In genomic region chr17:278055-279028, GRCh38 we compare ENCODE assay signal across 17 cellular contexts.
"Had no signal": no experiment of that assay in that cellular context is flagged by ENCODE, and none has a peak within 500 bp of the region (broad histone marks: within the 10 kb centered on the region; RNA-seq: fewer than 3 reads in every experiment).

No MANE protein-coding gene starts in this region.

- H3K27ac ChIP-seq: dorsolateral prefrontal cortex, hepatocyte, prostate gland, thoracic aorta had no signal

- H3K4me3 ChIP-seq: dorsolateral prefrontal cortex, gastrocnemius medialis, hepatocyte, prostate gland, thoracic aorta had no signal

- H3K4me1 ChIP-seq: gastrocnemius medialis, prostate gland had no signal

- H3K4me2 ChIP-seq: hepatocyte had no signal

- H3K36me3 ChIP-seq: gastrocnemius medialis, prostate gland, thoracic aorta had no signal

- DNase-seq: activated CD4-positive, alpha-beta T cell treated with anti-CD3 and anti-CD28 coated beads, Interleukin-2, amount 50 U/mL, for 1 hour; activated CD8-positive, alpha-beta memory T cell treated with anti-CD3 and anti-CD28 coated beads for 24 hours; activated naive CD4-positive, alpha-beta T cell treated with anti-CD3 and anti-CD28 coated beads for 36 hours; endodermal cell; gastrocnemius medialis; islet precursor cell; left ventricle myocardium superior; mesenchymal stem cell; nucleus accumbens; SW 1271 had no signal

- H3K9me3 ChIP-seq: gastrocnemius medialis, prostate gland, thoracic aorta had no signal

- H2AFZ ChIP-seq: hepatocyte had no signal

- H3K27me3 ChIP-seq: dorsolateral prefrontal cortex, gastrocnemius medialis, hepatocyte had no signal

- ATAC-seq: gastrocnemius medialis; left ventricle myocardium superior; natural killer cell treated with Interleukin-12 subunit alpha and Interleukin-12 subunit beta and Interleukin-15 and Interleukin-18, amount 100 ng/mL, for 72 hours; right cardiac atrium; WTC11 had no signal
